1 cellular context compared by ENCODE assay signal in genomic region chr13:29039212-29039611, GRCh38.
TF ChIP-seq lines count a peak whose summit lies in the region.

No MANE protein-coding gene starts in this region.

TF ChIP-seq in H1, 55 proteins besides CTCF, POLR2A, EP300 and RAD21 (continued from another document):
- TF ChIP-seq EZH2 (IDR thresholded peaks at IDR 0.05; ENCODE audit: low read depth, low read length, severe bottlenecking), result no peak
- TF ChIP-seq SP4 (IDR thresholded peaks at IDR 0.05; ENCODE audit: low read length), result no peak
- TF ChIP-seq TAF1 (IDR thresholded peaks at IDR 0.05; ENCODE audit: low read depth, low read length), result no peak
- TF ChIP-seq PHF8 (conservative IDR thresholded peaks at IDR 0.05; ENCODE audit: low read depth, low read length), result no peak
- TF ChIP-seq BACH1 (IDR thresholded peaks at IDR 0.05; ENCODE audit: low read length), result no peak
- TF ChIP-seq CTBP2 (IDR thresholded peaks at IDR 0.05; ENCODE audit: borderline replicate concordance, insufficient read depth, insufficient read length, low read length), result no peak
